26 cellular contexts compared by ENCODE assay signal in the genomic region with DNA sequence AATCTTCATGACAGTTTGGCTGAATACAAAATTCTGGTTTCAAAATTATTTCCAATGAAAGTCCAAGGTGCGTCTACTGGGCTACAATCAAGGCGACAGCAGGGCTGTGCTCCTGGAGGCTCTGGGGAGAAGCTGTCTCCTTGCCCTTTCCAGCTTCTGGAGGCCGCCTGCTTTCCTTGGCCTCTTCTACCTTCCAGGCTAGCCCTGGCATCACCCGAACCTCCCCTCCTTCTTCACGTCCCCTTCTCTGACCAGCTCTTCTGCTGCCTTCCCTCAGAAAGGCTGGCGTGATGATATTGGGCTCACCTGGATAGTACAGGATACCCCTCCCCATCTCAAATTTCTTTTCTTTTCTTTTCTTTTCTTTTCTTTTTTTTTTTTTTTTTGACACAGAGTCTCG.
"Had no signal": no experiment of that assay in that cellular context is flagged by ENCODE, and none has a peak within 500 bp of the region (broad histone marks: within the 10 kb centered on the region; RNA-seq: fewer than 3 reads in every experiment).

No MANE protein-coding gene starts in this region.

- DNase-seq: activated CD4-positive, alpha-beta memory T cell treated with anti-CD3 and anti-CD28 coated beads for 36 hours; activated CD4-positive, alpha-beta T cell treated with anti-CD3 and anti-CD28 coated beads for 36 hours; activated CD4-positive, alpha-beta T cell treated with anti-CD3 and anti-CD28 coated beads, Interleukin-2, amount 10 ng/mL, durations not matched to agents 24 days and 14 days; activated CD4-positive, CD25-positive, alpha-beta regulatory T cell; activated CD4-positive, CD25-positive, alpha-beta regulatory T cell treated with anti-CD3 and anti-CD28 coated beads, Interleukin-2, amount 50 U/mL, for 72 hours; activated CD8-positive, alpha-beta memory T cell treated with anti-CD3 and anti-CD28 coated beads, Interleukin-2, amount 10 ng/mL, durations not matched to agents 7 days and 5 days; activated CD8-positive, alpha-beta memory T cell treated with anti-CD3 and anti-CD28 coated beads, Interleukin-2, amount 50 U/mL, for 4 hours; activated CD8-positive, alpha-beta T cell treated with anti-CD3 and anti-CD28 coated beads, Interleukin-2, amount 10 ng/mL, durations not matched to agents 7 days and 5 days; activated effector memory CD4-positive, alpha-beta T cell treated with anti-CD3 and anti-CD28 coated beads, Interleukin-2, amount 50 U/mL, for 16 hours; activated naive CD4-positive, alpha-beta T cell treated with anti-CD3 and anti-CD28 coated beads for 36 hours; activated naive CD8-positive, alpha-beta T cell treated with anti-CD3 and anti-CD28 coated beads, Interleukin-2, amount 10 ng/mL, durations not matched to agents 7 days and 5 days; activated T-cell treated with anti-CD3 and anti-CD28 coated beads, Interleukin-2, amount 50 U/mL, for 1 hour; activated T-cell treated with anti-CD3 and anti-CD28 coated beads, Interleukin-2, amount 50 U/mL, for 48 hours; amniotic stem cell; anterior cingulate cortex; brain microvascular endothelial cell; caudate nucleus; cortex of kidney; dermis blood vessel endothelial cell; effector CD8-positive, alpha-beta T cell; foreskin fibroblast; T-helper 2 cell had no signal

- H3K27ac Mint-ChIP-seq: activated CD4-positive, alpha-beta memory T cell treated with anti-CD3 and anti-CD28 coated beads for 36 hours; activated CD4-positive, alpha-beta T cell treated with anti-CD3 and anti-CD28 coated beads for 36 hours; activated CD4-positive, alpha-beta T cell treated with anti-CD3 and anti-CD28 coated beads, Interleukin-2, amount 10 ng/mL, durations not matched to agents 24 days and 14 days; activated CD8-positive, alpha-beta memory T cell treated with anti-CD3 and anti-CD28 coated beads, Interleukin-2, amount 10 ng/mL, durations not matched to agents 7 days and 5 days; activated CD8-positive, alpha-beta T cell treated with anti-CD3 and anti-CD28 coated beads, Interleukin-2, amount 10 ng/mL, durations not matched to agents 7 days and 5 days; activated naive CD4-positive, alpha-beta T cell treated with anti-CD3 and anti-CD28 coated beads for 36 hours; activated naive CD4-positive, alpha-beta T cell treated with anti-CD3 and anti-CD28 coated beads, Interleukin-2, amount 50 U/mL, for 24 hours; activated naive CD8-positive, alpha-beta T cell treated with anti-CD3 and anti-CD28 coated beads, Interleukin-2, amount 10 ng/mL, durations not matched to agents 7 days and 5 days; activated T-helper 1 cell treated with anti-CD3 and anti-CD28 coated beads, Interleukin-12 subunit alpha, Interleukin-12 subunit beta, Interleukin-2, Interleukin-4 antibody, amounts not matched to agents 30 ng/mL and 10 ng/mL and 1 ng/mL, durations not matched to agents 14 hours and 24 hours and 36 hours; activated T-helper 2 cell treated with anti-CD3 and anti-CD28 coated beads, Interferon-gamma antibody, Interleukin-2, Interleukin-4, amounts not matched to agents 10 μg/mL and 5 μg/mL and 100 μg/mL, durations not matched to agents 14 hours and 24 hours and 36 hours had no signal

- H3K9me3 Mint-ChIP-seq: activated CD4-positive, alpha-beta memory T cell treated with anti-CD3 and anti-CD28 coated beads for 36 hours; activated CD4-positive, alpha-beta T cell treated with anti-CD3 and anti-CD28 coated beads, Interleukin-2, amount 10 ng/mL, durations not matched to agents 24 days and 14 days; activated naive CD4-positive, alpha-beta T cell treated with anti-CD3 and anti-CD28 coated beads for 36 hours; activated naive CD4-positive, alpha-beta T cell treated with anti-CD3 and anti-CD28 coated beads, Interleukin-2, amount 50 U/mL, for 24 hours; activated naive CD8-positive, alpha-beta T cell treated with anti-CD3 and anti-CD28 coated beads, Interleukin-2, amount 10 ng/mL, durations not matched to agents 7 days and 5 days; activated T-helper 1 cell treated with anti-CD3 and anti-CD28 coated beads, Interleukin-12 subunit alpha, Interleukin-12 subunit beta, Interleukin-2, Interleukin-4 antibody, amounts not matched to agents 30 ng/mL and 10 ng/mL and 1 ng/mL, durations not matched to agents 14 hours and 24 hours and 36 hours; activated T-helper 2 cell treated with anti-CD3 and anti-CD28 coated beads, Interferon-gamma antibody, Interleukin-2, Interleukin-4, amounts not matched to agents 10 μg/mL and 5 μg/mL and 100 μg/mL, durations not matched to agents 14 hours and 24 hours and 36 hours had no signal

- ATAC-seq: activated CD4-positive, alpha-beta T cell treated with anti-CD3 and anti-CD28 coated beads for 36 hours; activated CD8-positive, alpha-beta memory T cell treated with anti-CD3 and anti-CD28 coated beads, Interleukin-2, amount 10 ng/mL, durations not matched to agents 7 days and 5 days; activated CD8-positive, alpha-beta T cell treated with anti-CD3 and anti-CD28 coated beads, Interleukin-2, amount 10 ng/mL, durations not matched to agents 7 days and 5 days; esophagus mucosa had no signal

- H3K36me3 Mint-ChIP-seq: activated CD4-positive, alpha-beta memory T cell treated with anti-CD3 and anti-CD28 coated beads for 36 hours; activated CD8-positive, alpha-beta memory T cell treated with anti-CD3 and anti-CD28 coated beads, Interleukin-2, amount 10 ng/mL, durations not matched to agents 7 days and 5 days; activated naive CD4-positive, alpha-beta T cell treated with anti-CD3 and anti-CD28 coated beads, Interleukin-2, amount 50 U/mL, for 24 hours; activated naive CD8-positive, alpha-beta T cell treated with anti-CD3 and anti-CD28 coated beads, Interleukin-2, amount 10 ng/mL, durations not matched to agents 7 days and 5 days had no signal

- H3K27ac ChIP-seq: brain microvascular endothelial cell had no signal

- H3K36me3 ChIP-seq: brain microvascular endothelial cell had no signal

- H3K4me1 Mint-ChIP-seq: activated CD4-positive, alpha-beta T cell treated with anti-CD3 and anti-CD28 coated beads for 36 hours; activated CD4-positive, alpha-beta T cell treated with anti-CD3 and anti-CD28 coated beads, Interleukin-2, amount 10 ng/mL, durations not matched to agents 24 days and 14 days; activated CD8-positive, alpha-beta memory T cell treated with anti-CD3 and anti-CD28 coated beads, Interleukin-2, amount 10 ng/mL, durations not matched to agents 7 days and 5 days; activated naive CD4-positive, alpha-beta T cell treated with anti-CD3 and anti-CD28 coated beads, Interleukin-2, amount 50 U/mL, for 24 hours; activated naive CD8-positive, alpha-beta T cell treated with anti-CD3 and anti-CD28 coated beads, Interleukin-2, amount 10 ng/mL, durations not matched to agents 7 days and 5 days had no signal

- H3K27me3 Mint-ChIP-seq: activated CD4-positive, alpha-beta T cell treated with anti-CD3 and anti-CD28 coated beads for 36 hours; activated naive CD8-positive, alpha-beta T cell treated with anti-CD3 and anti-CD28 coated beads, Interleukin-2, amount 10 ng/mL, durations not matched to agents 7 days and 5 days had no signal

- H3K27me3 ChIP-seq: brain microvascular endothelial cell had no signal

- H3K4me3 Mint-ChIP-seq: activated CD4-positive, alpha-beta memory T cell treated with anti-CD3 and anti-CD28 coated beads for 36 hours; activated CD4-positive, alpha-beta T cell treated with anti-CD3 and anti-CD28 coated beads for 36 hours; activated CD4-positive, alpha-beta T cell treated with anti-CD3 and anti-CD28 coated beads, Interleukin-2, amount 10 ng/mL, durations not matched to agents 24 days and 14 days; activated CD8-positive, alpha-beta memory T cell treated with anti-CD3 and anti-CD28 coated beads, Interleukin-2, amount 10 ng/mL, durations not matched to agents 7 days and 5 days; activated CD8-positive, alpha-beta T cell treated with anti-CD3 and anti-CD28 coated beads, Interleukin-2, amount 10 ng/mL, durations not matched to agents 7 days and 5 days; activated naive CD4-positive, alpha-beta T cell treated with anti-CD3 and anti-CD28 coated beads for 36 hours; activated naive CD4-positive, alpha-beta T cell treated with anti-CD3 and anti-CD28 coated beads, Interleukin-2, amount 50 U/mL, for 24 hours; activated naive CD8-positive, alpha-beta T cell treated with anti-CD3 and anti-CD28 coated beads, Interleukin-2, amount 10 ng/mL, durations not matched to agents 7 days and 5 days; activated T-helper 1 cell treated with anti-CD3 and anti-CD28 coated beads, Interleukin-12 subunit alpha, Interleukin-12 subunit beta, Interleukin-2, Interleukin-4 antibody, amounts not matched to agents 30 ng/mL and 10 ng/mL and 1 ng/mL, durations not matched to agents 14 hours and 24 hours and 36 hours had no signal
